Comparison of ENCODE assay signal across 14 cellular contexts in the genomic region with DNA sequence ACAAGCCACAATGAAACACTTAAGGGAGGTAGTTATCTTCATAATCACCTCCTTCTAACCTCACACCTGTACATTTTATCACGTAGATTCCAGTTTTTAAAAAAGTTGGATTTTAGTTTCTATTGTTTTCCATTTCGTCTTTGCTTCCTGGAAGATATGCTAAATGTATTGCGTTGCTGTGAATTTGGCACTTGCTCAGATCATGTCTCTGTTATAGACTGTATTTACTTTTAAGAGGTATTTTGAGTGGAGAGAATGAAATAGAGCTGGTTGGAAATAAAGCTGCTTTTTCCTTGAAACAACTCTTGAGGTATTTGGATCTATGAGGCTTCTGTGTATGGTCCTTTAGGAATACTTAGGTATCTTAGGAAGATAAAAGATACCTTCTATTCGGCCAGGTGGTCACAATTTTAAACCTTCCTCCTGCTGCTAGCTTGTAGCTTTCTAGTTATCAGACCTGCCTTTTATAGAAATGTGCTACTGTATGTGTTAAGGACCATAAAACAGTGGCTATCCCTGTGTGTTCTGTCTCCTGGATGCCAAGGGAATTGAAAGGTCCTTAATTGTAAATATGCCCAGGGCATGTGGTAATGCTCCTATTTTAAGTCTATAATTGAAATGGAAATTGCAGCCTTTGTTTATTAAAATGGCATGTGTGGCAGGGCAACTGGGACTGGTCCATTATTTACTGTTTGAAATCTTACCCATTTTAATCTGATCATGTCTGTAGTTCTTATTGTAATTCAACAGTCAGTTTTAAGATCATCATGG.
"Had no signal": no experiment of that assay in that cellular context is flagged by ENCODE, and none has a peak within 500 bp of the region (broad histone marks: within the 10 kb centered on the region; RNA-seq: fewer than 3 reads in every experiment).

No MANE protein-coding gene starts in this region.

- H3K9me3 ChIP-seq: body of pancreas, lower lobe of right lung, thyroid gland, uterus had no signal

- H3K36me3 ChIP-seq: lower lobe of right lung, thyroid gland, uterus had no signal

- H3K9ac ChIP-seq: parathyroid adenoma had no signal

- H3K27me3 ChIP-seq: body of pancreas, thyroid gland, uterus had no signal

- H2AFZ ChIP-seq: parathyroid adenoma had no signal

- H3K4me3 ChIP-seq: body of pancreas, lower lobe of right lung, thyroid gland, uterus had no signal

- H3K4me1 ChIP-seq: uterus had no signal

- DNase-seq: activated CD4-positive, alpha-beta T cell treated with anti-CD3 and anti-CD28 coated beads for 48 hours; activated CD8-positive, alpha-beta T cell treated with anti-CD3 and anti-CD28 coated beads, Interleukin-2, amount 10 ng/mL, durations not matched to agents 7 days and 5 days; activated naive CD4-positive, alpha-beta T cell treated with anti-CD3 and anti-CD28 coated beads, Interleukin-2, amount 50 U/mL, for 16 hours; hypothalamus; kidney glomerular epithelial cell; lower lobe of right lung; naive B cell; stimulated activated CD4-positive, alpha-beta T cell treated with anti-CD3 and anti-CD28 coated beads, Interleukin-15, amount 100 ng/mL, for 24 hours; stimulated activated CD4-positive, alpha-beta T cell treated with anti-CD3 and anti-CD28 coated beads, Interleukin-4, amount 100 ng/mL, for 4 hours; thyroid gland; uterus had no signal

- ATAC-seq: activated CD8-positive, alpha-beta T cell treated with anti-CD3 and anti-CD28 coated beads, Interleukin-2, amount 10 ng/mL, durations not matched to agents 7 days and 5 days; activated T-helper 17 cell treated with anti-CD3 and anti-CD28 coated beads, Interleukin-2, amount 50 U/mL, for 72 hours had no signal

- H3K27ac ChIP-seq: body of pancreas, lower lobe of right lung, parathyroid adenoma, thyroid gland, uterus had no signal
